13 cellular contexts compared by ENCODE assay signal in genomic region chr2:172976816-172977215, GRCh38.
DNase-seq lines count a peak whose midpoint lies in the region; ATAC-seq and TF ChIP-seq lines count a peak whose summit lies in the region.
"Had no signal": no experiment of that assay in that cellular context is flagged by ENCODE, and none has a peak within 500 bp of the region (broad histone marks: within the 10 kb centered on the region; RNA-seq: fewer than 3 reads in every experiment).

No MANE protein-coding gene starts in this region.

- H3K27ac Mint-ChIP-seq in activated T-cell treated with anti-CD3 and anti-CD28 coated beads, Interleukin-2, amount 50 U/mL, for 24 hours: peak overlapping the region; percentile 38
- no peak overlapping the region for H3K27ac Mint-ChIP-seq in activated T-cell treated with anti-CD3 and anti-CD28 coated beads, Interleukin-2, amount 50 U/mL, for 72 hours
- H3K27ac Mint-ChIP-seq in T-helper 17 cell (peak overlapping the region; percentile 51), mesothelial cell of epicardium (peak overlapping the region; percentile 39), type B pancreatic cell (peak overlapping the region; percentile 90)

- H3K4me1 Mint-ChIP-seq in activated T-cell treated with anti-CD3 and anti-CD28 coated beads, Interleukin-2, amount 50 U/mL, for 24 hours (ENCODE audit: low read depth): peaks cover 17% of the 10 kb centered on the region
- H3K4me1 Mint-ChIP-seq in activated T-cell treated with anti-CD3 and anti-CD28 coated beads, Interleukin-2, amount 50 U/mL, for 72 hours (ENCODE audit: low read depth): peaks cover 25% of the 10 kb centered on the region
- peaks cover 4% of the 10 kb centered on the region for H3K4me1 Mint-ChIP-seq in T-helper 17 cell
- H3K4me1 Mint-ChIP-seq in mesothelial cell of epicardium: peaks cover 32% of the 10 kb centered on the region
- peaks cover 25% of the 10 kb centered on the region for H3K4me1 Mint-ChIP-seq in type B pancreatic cell (ENCODE audit: unreplicated experiment)

- H3K27me3 Mint-ChIP-seq in activated T-cell treated with anti-CD3 and anti-CD28 coated beads, Interleukin-2, amount 50 U/mL, for 24 hours: peaks cover 43% of the 10 kb centered on the region
- H3K27me3 Mint-ChIP-seq in activated T-cell treated with anti-CD3 and anti-CD28 coated beads, Interleukin-2, amount 50 U/mL, for 72 hours (ENCODE audit: low read depth): peaks cover 9% of the 10 kb centered on the region
- H3K27me3 Mint-ChIP-seq in T-helper 17 cell: peaks cover 77% of the 10 kb centered on the region
- H3K27me3 Mint-ChIP-seq in mesothelial cell of epicardium (ENCODE audit: low read depth): no peaks in the 10 kb centered on the region
- H3K27me3 Mint-ChIP-seq in type B pancreatic cell: no peaks in the 10 kb centered on the region

- no peak for DNase-seq in activated T-cell treated with anti-CD3 and anti-CD28 coated beads, Interleukin-2, amount 50 U/mL, for 24 hours
- DNase-seq in activated T-cell treated with anti-CD3 and anti-CD28 coated beads, Interleukin-2, amount 50 U/mL, for 72 hours: no peak
- DNase-seq in T-helper 17 cell (no peak), mesothelial cell of epicardium (ENCODE audit: low spot score in 2 of 2, unreplicated experiment in 2 of 2) (no peak), type B pancreatic cell (ENCODE audit: extremely low spot score, unreplicated experiment) (no peak), NCI-H1694 treated with DMSO at 0.1 percent for 48 hours (lab: John Stamatoyannopoulos, UW) (no peak), NCI-H146 (lab: John Stamatoyannopoulos, UW) (no peak)
- DNase-seq: AML-193, DMS53, GOT3 had no signal

- no peaks in the 10 kb centered on the region for H3K36me3 Mint-ChIP-seq in activated T-cell treated with anti-CD3 and anti-CD28 coated beads, Interleukin-2, amount 50 U/mL, for 24 hours (ENCODE audit: low read depth)
- no peaks in the 10 kb centered on the region for H3K36me3 Mint-ChIP-seq in activated T-cell treated with anti-CD3 and anti-CD28 coated beads, Interleukin-2, amount 50 U/mL, for 72 hours (ENCODE audit: insufficient read depth in 2 of 2)
- H3K36me3 Mint-ChIP-seq in T-helper 17 cell (ENCODE audit: low read depth) (peaks cover 2% of the 10 kb centered on the region), mesothelial cell of epicardium (no peaks in the 10 kb centered on the region), type B pancreatic cell (no peaks in the 10 kb centered on the region)

- no peaks in the 10 kb centered on the region for H3K9me3 ChIP-seq in T-helper 17 cell (ENCODE audit: control insufficient read depth, low read length, poor library complexity, severe bottlenecking)
- H3K9me3 ChIP-seq: BLaER1, HAP-1 had no signal

- H3K4me3 Mint-ChIP-seq in activated T-cell treated with anti-CD3 and anti-CD28 coated beads, Interleukin-2, amount 50 U/mL, for 24 hours: no peak overlapping the region
- no peak overlapping the region for H3K4me3 Mint-ChIP-seq in activated T-cell treated with anti-CD3 and anti-CD28 coated beads, Interleukin-2, amount 50 U/mL, for 72 hours
- H3K4me3 Mint-ChIP-seq in T-helper 17 cell: no peak overlapping the region
- no peak overlapping the region for H3K4me3 Mint-ChIP-seq in mesothelial cell of epicardium
- H3K4me3 Mint-ChIP-seq in type B pancreatic cell: no peak overlapping the region

- ATAC-seq in activated T-cell treated with anti-CD3 and anti-CD28 coated beads, Interleukin-2, amount 50 U/mL, for 72 hours (replicated peaks in 1 of 2): no peak
- ATAC-seq in T-helper 17 cell (no peak), GM21360 (IDR thresholded peaks at IDR 0.05; ENCODE audit: unreplicated experiment) (no peak)

- no peaks in the 10 kb centered on the region for H3K9me3 Mint-ChIP-seq in activated T-cell treated with anti-CD3 and anti-CD28 coated beads, Interleukin-2, amount 50 U/mL, for 24 hours
- H3K9me3 Mint-ChIP-seq in activated T-cell treated with anti-CD3 and anti-CD28 coated beads, Interleukin-2, amount 50 U/mL, for 72 hours: no peaks in the 10 kb centered on the region
- H3K9me3 Mint-ChIP-seq in mesothelial cell of epicardium (no peaks in the 10 kb centered on the region), type B pancreatic cell (no peaks in the 10 kb centered on the region)

- TF ChIP-seq CTCF in mesothelial cell of epicardium (IDR thresholded peaks at IDR 0.05; ENCODE audit: unreplicated experiment) (no peak), type B pancreatic cell (conservative IDR thresholded peaks at IDR 0.05) (no peak)
